In genomic region chr1:201582977-201583376, GRCh38 we compare ENCODE assay signal across 15 cellular contexts. TPM values are rescaled to one million over a fixed set of nuclear protein-coding genes. Genes with fewer than 3 reads are reported as not detected.
A peak's percentile ranks its signal among the peaks of the same experiment; 100 is the strongest.
DNase-seq lines count a peak whose midpoint lies in the region; TF ChIP-seq lines count a peak whose summit lies in the region.
"Had no signal": no experiment of that assay in that cellular context is flagged by ENCODE, and none has a peak within 500 bp of the region (broad histone marks: within the 10 kb centered on the region; RNA-seq: fewer than 3 reads in every experiment).

No MANE protein-coding gene starts in this region.

- H3K36me3 ChIP-seq in smooth muscle cell (ENCODE audit: low read depth), result no peaks in the 10 kb centered on the region
- no peaks in the 10 kb centered on the region for H3K36me3 ChIP-seq in MM.1S (replicated peaks; ENCODE audit: insufficient read depth, low read length)

- H3K4me2 ChIP-seq in smooth muscle cell (peak overlapping the region; percentile 63), MM.1S (ENCODE audit: low read depth, low read length) (no peak overlapping the region)

- peaks cover 14% of the 10 kb centered on the region for H3K4me1 Mint-ChIP-seq in mesothelial cell of epicardium
- H3K4me1 Mint-ChIP-seq: CD4-positive, CD25-positive, alpha-beta regulatory T cell had no signal

- no peaks in the 10 kb centered on the region for H4K20me1 ChIP-seq in smooth muscle cell (ENCODE audit: low read depth)
- no peaks in the 10 kb centered on the region for H4K20me1 ChIP-seq in MM.1S (ENCODE audit: insufficient read depth, low read length)

- H3K4me3 ChIP-seq in smooth muscle cell, result no peak overlapping the region
- no peak overlapping the region for H3K4me3 ChIP-seq in MM.1S (ENCODE audit: low read length)

- H3K79me2 ChIP-seq in smooth muscle cell (ENCODE audit: low read depth) (peaks cover 69% of the 10 kb centered on the region), MM.1S (ENCODE audit: low read length) (no peaks in the 10 kb centered on the region)

- H3K36me3 Mint-ChIP-seq in mesothelial cell of epicardium, result peaks cover 8% of the 10 kb centered on the region

- DNase-seq in NCI-H1105 treated with DMSO at 0.1 percent for 48 hours (lab: John Stamatoyannopoulos, UW) (peak; percentile 85), NCI-H69 (lab: John Stamatoyannopoulos, UW) (peak; percentile 98), islet precursor cell (peak; percentile 38), smooth muscle cell (lab: John Stamatoyannopoulos, UW; ENCODE audit: unreplicated experiment) (no peak), dermis blood vessel endothelial cell (no peak), mesothelial cell of epicardium (ENCODE audit: low spot score in 2 of 2, unreplicated experiment in 2 of 2) (no peak), MM.1S (no peak)
- DNase-seq in activated CD4-positive, alpha-beta T cell treated with anti-CD3 and anti-CD28 coated beads for 4 hours, result no peak
- DNase-seq: activated T-cell treated with anti-CD3 and anti-CD28 coated beads, Interleukin-2, amount 50 U/mL, for 4 hours; CD4-positive, CD25-positive, alpha-beta regulatory T cell; Karpas-422; NK-92 treated with Interleukin-12 subunit alpha and Interleukin-12 subunit beta, amount 100 ng/mL, for 24 hours; SIG-M5; stimulated activated CD4-positive, alpha-beta T cell treated with anti-CD3 and anti-CD28 coated beads, Interleukin-12 subunit alpha, Interleukin-12 subunit beta, amount 100 ng/mL, for 4 hours had no signal

- H2AFZ ChIP-seq in smooth muscle cell (ENCODE audit: low read depth), result no peak overlapping the region
- H2AFZ ChIP-seq in MM.1S (ENCODE audit: low read length), result no peak overlapping the region

- no peaks in the 10 kb centered on the region for H3K9me2 ChIP-seq in MM.1S (replicated peaks; ENCODE audit: insufficient read depth, low read length)

- no peak overlapping the region for H3K4me3 Mint-ChIP-seq in mesothelial cell of epicardium
- H3K4me3 Mint-ChIP-seq: activated T-cell treated with anti-CD3 and anti-CD28 coated beads, Interleukin-2, amount 50 U/mL, for 4 hours; CD4-positive, CD25-positive, alpha-beta regulatory T cell had no signal

- no peak overlapping the region for H3K27ac Mint-ChIP-seq in mesothelial cell of epicardium
- H3K27ac Mint-ChIP-seq: CD4-positive, CD25-positive, alpha-beta regulatory T cell had no signal

- no peaks in the 10 kb centered on the region for H3K27me3 ChIP-seq in smooth muscle cell (ENCODE audit: low read depth)
- H3K27me3 ChIP-seq in MM.1S (replicated peaks; ENCODE audit: insufficient read depth, low read length), result no peaks in the 10 kb centered on the region

- H3F3A ChIP-seq in smooth muscle cell (ENCODE audit: low read depth) (peaks cover 42% of the 10 kb centered on the region), MM.1S (ENCODE audit: insufficient read depth, low read length) (no peaks in the 10 kb centered on the region)

- H3K4me1 ChIP-seq in smooth muscle cell (ENCODE audit: low read depth), result peaks cover 40% of the 10 kb centered on the region
- no peaks in the 10 kb centered on the region for H3K4me1 ChIP-seq in MM.1S (ENCODE audit: low read length)

- H3K27me3 Mint-ChIP-seq in mesothelial cell of epicardium (ENCODE audit: low read depth), result no peaks in the 10 kb centered on the region

- H3K9me3 ChIP-seq in smooth muscle cell (replicated peaks; ENCODE audit: low read depth) (no peaks in the 10 kb centered on the region), MM.1S (replicated peaks; ENCODE audit: insufficient read depth, low read length) (no peaks in the 10 kb centered on the region)

- peak overlapping the region; percentile 98 for H3K27ac ChIP-seq in smooth muscle cell (ENCODE audit: low read depth)
- H3K27ac ChIP-seq in MM.1S (ENCODE audit: low read length), result no peak overlapping the region
- H3K27ac ChIP-seq: HL-60 had no signal

- H3K9me3 Mint-ChIP-seq in mesothelial cell of epicardium, result peaks cover 8% of the 10 kb centered on the region

- 91% methylated on average over 10 of the region's 10 CpGs for WGBS in smooth muscle cell (ENCODE audit: low lambda C conversion rate)

- no peak for TF ChIP-seq CTCF in smooth muscle cell (IDR thresholded peaks at IDR 0.05; ENCODE audit: borderline replicate concordance, insufficient read depth, poor library complexity, severe bottlenecking)
- TF ChIP-seq CTCF in mesothelial cell of epicardium (IDR thresholded peaks at IDR 0.05; ENCODE audit: unreplicated experiment), result no peak
- no peak for TF ChIP-seq CTCF in MM.1S (IDR thresholded peaks at IDR 0.05; ENCODE audit: low read length)

- H3K9ac ChIP-seq in smooth muscle cell (ENCODE audit: low read depth), result peak overlapping the region; percentile 70
- no peak overlapping the region for H3K9ac ChIP-seq in MM.1S (ENCODE audit: low read length)

RNA-seq across cellular contexts. Expression of gene NAV1, which starts 44.0 kb away (rescaled TPM):
- total RNA-seq in smooth muscle cell (52.3 and 60.1 TPM in 2 replicates), dermis blood vessel endothelial cell (16.5 and 27.0 TPM in 2 replicates), mesothelial cell of epicardium (88.8 to 95.9 TPM (median 95.4 TPM) in 3 replicates)
- 65.2 and 71.1 TPM in 2 replicates for polyA plus RNA-seq in smooth muscle cell

Comparison
In these comparisons a context has a peak if more than half of its experiments do, and no peak if none do; other contexts are left out.
1. DNase-seq: peak in NCI-H1105 treated with DMSO at 0.1 percent for 48 hours (single experiment), NCI-H69 (single experiment) and islet precursor cell (single experiment); none in smooth muscle cell (single experiment), dermis blood vessel endothelial cell (single experiment), mesothelial cell of epicardium (0 of 2), activated CD4-positive, alpha-beta T cell treated with anti-CD3 and anti-CD28 coated beads for 4 hours (0 of 2) and MM.1S (single experiment).